In the genomic region with DNA sequence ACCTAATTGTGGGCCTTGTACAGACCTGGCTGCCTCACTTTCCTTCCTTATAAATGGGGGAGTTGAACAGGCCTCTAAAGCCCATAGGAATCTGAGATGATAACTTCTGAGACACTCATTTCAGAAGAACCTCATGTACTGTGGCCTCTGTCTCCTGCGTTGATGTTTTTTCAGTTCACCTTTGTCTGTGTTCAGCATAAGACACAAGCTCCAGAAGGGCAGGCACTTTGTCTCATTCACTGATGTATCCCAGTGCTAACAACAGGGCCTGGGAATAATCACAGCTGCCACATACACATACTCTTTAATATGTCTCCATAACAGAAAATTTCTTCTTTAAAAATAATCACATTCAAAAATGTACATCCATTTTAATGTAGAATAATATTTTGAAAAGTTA, we compare ENCODE assay signal across 1 cellular context.
TF ChIP-seq lines count a peak whose summit lies in the region.

No MANE protein-coding gene starts in this region.

TF ChIP-seq in GM23338, 12 proteins besides CTCF, POLR2A, EP300 and RAD21:
- TF ChIP-seq ZNF114 (CRISPR knock-in tag; IDR thresholded peaks at IDR 0.05) (no peak), CREB1 (CRISPR knock-in tag; IDR thresholded peaks at IDR 0.05; ENCODE audit: low read depth) (no peak), EZH2phosphoT487 (IDR thresholded peaks at IDR 0.05; ENCODE audit: unreplicated experiment) (no peak), ZNF462 (CRISPR knock-in tag; IDR thresholded peaks at IDR 0.05) (no peak), EZH2 (IDR thresholded peaks at IDR 0.05; ENCODE audit: low read depth, unreplicated experiment) (no peak), POLR2AphosphoS5 (IDR thresholded peaks at IDR 0.05; ENCODE audit: low read depth) (no peak), JUNB (IDR thresholded peaks at IDR 0.05; ENCODE audit: unreplicated experiment) (no peak), STAT1 (IDR thresholded peaks at IDR 0.05; ENCODE audit: unreplicated experiment) (no peak), ZNF331 (CRISPR knock-in tag; IDR thresholded peaks at IDR 0.05; ENCODE audit: low read depth) (no peak), NANOG (IDR thresholded peaks at IDR 0.05; ENCODE audit: borderline replicate concordance) (no peak)
- TF ChIP-seq, protein P1, sequence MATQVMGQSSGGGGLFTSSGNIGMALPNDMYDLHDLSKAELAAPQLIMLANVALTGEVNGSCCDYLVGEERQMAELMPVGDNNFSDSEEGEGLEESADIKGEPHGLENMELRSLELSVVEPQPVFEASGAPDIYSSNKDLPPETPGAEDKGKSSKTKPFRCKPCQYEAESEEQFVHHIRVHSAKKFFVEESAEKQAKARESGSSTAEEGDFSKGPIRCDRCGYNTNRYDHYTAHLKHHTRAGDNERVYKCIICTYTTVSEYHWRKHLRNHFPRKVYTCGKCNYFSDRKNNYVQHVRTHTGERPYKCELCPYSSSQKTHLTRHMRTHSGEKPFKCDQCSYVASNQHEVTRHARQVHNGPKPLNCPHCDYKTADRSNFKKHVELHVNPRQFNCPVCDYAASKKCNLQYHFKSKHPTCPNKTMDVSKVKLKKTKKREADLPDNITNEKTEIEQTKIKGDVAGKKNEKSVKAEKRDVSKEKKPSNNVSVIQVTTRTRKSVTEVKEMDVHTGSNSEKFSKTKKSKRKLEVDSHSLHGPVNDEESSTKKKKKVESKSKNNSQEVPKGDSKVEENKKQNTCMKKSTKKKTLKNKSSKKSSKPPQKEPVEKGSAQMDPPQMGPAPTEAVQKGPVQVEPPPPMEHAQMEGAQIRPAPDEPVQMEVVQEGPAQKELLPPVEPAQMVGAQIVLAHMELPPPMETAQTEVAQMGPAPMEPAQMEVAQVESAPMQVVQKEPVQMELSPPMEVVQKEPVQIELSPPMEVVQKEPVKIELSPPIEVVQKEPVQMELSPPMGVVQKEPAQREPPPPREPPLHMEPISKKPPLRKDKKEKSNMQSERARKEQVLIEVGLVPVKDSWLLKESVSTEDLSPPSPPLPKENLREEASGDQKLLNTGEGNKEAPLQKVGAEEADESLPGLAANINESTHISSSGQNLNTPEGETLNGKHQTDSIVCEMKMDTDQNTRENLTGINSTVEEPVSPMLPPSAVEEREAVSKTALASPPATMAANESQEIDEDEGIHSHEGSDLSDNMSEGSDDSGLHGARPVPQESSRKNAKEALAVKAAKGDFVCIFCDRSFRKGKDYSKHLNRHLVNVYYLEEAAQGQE (IDR thresholded peaks at IDR 0.05; ENCODE audit: unreplicated experiment), result no peak
- TF ChIP-seq, protein P2, sequence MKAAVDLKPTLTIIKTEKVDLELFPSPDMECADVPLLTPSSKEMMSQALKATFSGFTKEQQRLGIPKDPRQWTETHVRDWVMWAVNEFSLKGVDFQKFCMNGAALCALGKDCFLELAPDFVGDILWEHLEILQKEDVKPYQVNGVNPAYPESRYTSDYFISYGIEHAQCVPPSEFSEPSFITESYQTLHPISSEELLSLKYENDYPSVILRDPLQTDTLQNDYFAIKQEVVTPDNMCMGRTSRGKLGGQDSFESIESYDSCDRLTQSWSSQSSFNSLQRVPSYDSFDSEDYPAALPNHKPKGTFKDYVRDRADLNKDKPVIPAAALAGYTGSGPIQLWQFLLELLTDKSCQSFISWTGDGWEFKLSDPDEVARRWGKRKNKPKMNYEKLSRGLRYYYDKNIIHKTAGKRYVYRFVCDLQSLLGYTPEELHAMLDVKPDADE (IDR thresholded peaks at IDR 0.05), result no peak
